Comparison of ENCODE assay signal across 29 cellular contexts in genomic region chr7:126005064-126005463, GRCh38.
"Had no signal": no experiment of that assay in that cellular context is flagged by ENCODE, and none has a peak within 500 bp of the region (broad histone marks: within the 10 kb centered on the region; RNA-seq: fewer than 3 reads in every experiment).

No MANE protein-coding gene starts in this region.

- ATAC-seq: activated T-cell treated with anti-CD3 and anti-CD28 coated beads, Interleukin-2, amount 50 U/mL, for 4 hours; activated T-helper 17 cell treated with anti-CD3 and anti-CD28 coated beads, Interleukin-2, amount 50 U/mL, for 72 hours; gastroesophageal sphincter; heart right ventricle had no signal

- H3K4me3 Mint-ChIP-seq: activated CD4-positive, alpha-beta memory T cell treated with anti-CD3 and anti-CD28 coated beads, Interleukin-2, amount 10 ng/mL, durations not matched to agents 7 days and 5 days; activated CD4-positive, alpha-beta T cell treated with anti-CD3 and anti-CD28 coated beads, Interleukin-2, amount 10 ng/mL, durations not matched to agents 7 days and 5 days; activated naive CD8-positive, alpha-beta T cell; activated T-cell treated with anti-CD3 and anti-CD28 coated beads, Interleukin-2, amount 50 U/mL, for 4 hours; activated T-helper 17 cell treated with anti-CD3 and anti-CD28 coated beads, Interleukin-2, amount 50 U/mL, for 72 hours; central memory CD8-positive, alpha-beta T cell had no signal

- H3K36me3 ChIP-seq: brain microvascular endothelial cell, esophagus squamous epithelium, gastroesophageal sphincter, heart right ventricle had no signal

- H3K36me3 Mint-ChIP-seq: activated naive CD8-positive, alpha-beta T cell had no signal

- H3K4me3 ChIP-seq: esophagus squamous epithelium, gastroesophageal sphincter, heart right ventricle had no signal

- H3K9me3 Mint-ChIP-seq: activated CD4-positive, alpha-beta memory T cell treated with anti-CD3 and anti-CD28 coated beads, Interleukin-2, amount 10 ng/mL, durations not matched to agents 7 days and 5 days; activated CD4-positive, alpha-beta T cell treated with anti-CD3 and anti-CD28 coated beads, Interleukin-2, amount 10 ng/mL, durations not matched to agents 7 days and 5 days; activated T-cell treated with anti-CD3 and anti-CD28 coated beads, Interleukin-2, amount 50 U/mL, for 4 hours; central memory CD8-positive, alpha-beta T cell had no signal

- H3K27me3 ChIP-seq: brain microvascular endothelial cell, esophagus squamous epithelium, gastroesophageal sphincter, heart right ventricle had no signal

- FAIRE-seq: astrocyte, bronchial epithelial cell, endometrium, endothelial cell of umbilical vein had no signal

- DNase-seq: activated CD4-positive, alpha-beta memory T cell treated with anti-CD3 and anti-CD28 coated beads, Interleukin-2, amount 10 ng/mL, durations not matched to agents 7 days and 5 days; activated CD4-positive, alpha-beta T cell treated with anti-CD3 and anti-CD28 coated beads for 1 hour; activated CD4-positive, alpha-beta T cell treated with anti-CD3 and anti-CD28 coated beads for 4 hours; activated CD4-positive, alpha-beta T cell treated with anti-CD3 and anti-CD28 coated beads, Interleukin-2, amount 10 ng/mL, durations not matched to agents 7 days and 5 days; activated CD4-positive, alpha-beta T cell treated with anti-CD3 and anti-CD28 coated beads, Interleukin-2, amount 50 U/mL, for 4 hours; activated effector memory CD4-positive, alpha-beta T cell treated with Interleukin-2 at 50 U/mL for 16 hours; activated gamma-delta T cell treated with Interleukin-2 at 50 U/mL for 16 hours; activated naive CD4-positive, alpha-beta T cell treated with anti-CD3 and anti-CD28 coated beads, Interleukin-2, amount 50 U/mL, for 16 hours; activated naive CD4-positive, alpha-beta T cell treated with Interleukin-2 at 50 U/mL for 16 hours; activated T-cell treated with anti-CD3 and anti-CD28 coated beads, Interleukin-2, amount 50 U/mL, for 4 hours; amniotic stem cell; anterior cingulate cortex; brain microvascular endothelial cell; cortex of kidney; dermis blood vessel endothelial cell; effector CD4-positive, alpha-beta T cell; esophagus squamous epithelium; foreskin melanocyte; heart right ventricle; T-helper 2 cell had no signal

- H3K27me3 Mint-ChIP-seq: activated CD4-positive, alpha-beta memory T cell treated with anti-CD3 and anti-CD28 coated beads, Interleukin-2, amount 10 ng/mL, durations not matched to agents 7 days and 5 days; activated CD4-positive, alpha-beta T cell treated with anti-CD3 and anti-CD28 coated beads, Interleukin-2, amount 10 ng/mL, durations not matched to agents 7 days and 5 days; activated naive CD8-positive, alpha-beta T cell; activated T-helper 17 cell treated with anti-CD3 and anti-CD28 coated beads, Interleukin-2, amount 50 U/mL, for 72 hours; central memory CD8-positive, alpha-beta T cell had no signal

- H3K9me3 ChIP-seq: esophagus squamous epithelium, gastroesophageal sphincter had no signal

- H3K4me1 Mint-ChIP-seq: activated CD4-positive, alpha-beta memory T cell treated with anti-CD3 and anti-CD28 coated beads, Interleukin-2, amount 10 ng/mL, durations not matched to agents 7 days and 5 days; activated CD4-positive, alpha-beta T cell treated with anti-CD3 and anti-CD28 coated beads, Interleukin-2, amount 10 ng/mL, durations not matched to agents 7 days and 5 days; activated T-helper 17 cell treated with anti-CD3 and anti-CD28 coated beads, Interleukin-2, amount 50 U/mL, for 72 hours; central memory CD8-positive, alpha-beta T cell had no signal

- H3K27ac ChIP-seq: brain microvascular endothelial cell, epithelial cell of prostate, esophagus squamous epithelium, gastroesophageal sphincter, heart right ventricle had no signal

- H3K4me1 ChIP-seq: esophagus squamous epithelium, gastroesophageal sphincter, heart right ventricle had no signal

- H3K27ac Mint-ChIP-seq: activated CD4-positive, alpha-beta memory T cell treated with anti-CD3 and anti-CD28 coated beads, Interleukin-2, amount 10 ng/mL, durations not matched to agents 7 days and 5 days; activated CD4-positive, alpha-beta T cell treated with anti-CD3 and anti-CD28 coated beads, Interleukin-2, amount 10 ng/mL, durations not matched to agents 7 days and 5 days; activated naive CD8-positive, alpha-beta T cell; activated T-helper 17 cell treated with anti-CD3 and anti-CD28 coated beads, Interleukin-2, amount 50 U/mL, for 72 hours had no signal
